18 cellular contexts compared by ENCODE assay signal in genomic region chr7:20064181-20064970, GRCh38.
DNase-seq lines count a peak whose midpoint lies in the region; ATAC-seq, FAIRE-seq and TF ChIP-seq lines count a peak whose summit lies in the region.
"Had no signal": no experiment of that assay in that cellular context is flagged by ENCODE, and none has a peak within 500 bp of the region (broad histone marks: within the 10 kb centered on the region; RNA-seq: fewer than 3 reads in every experiment).

No MANE protein-coding gene starts in this region.

- H3K4me3 ChIP-seq in right atrium auricular region = no peak overlapping the region
- H3K4me3 ChIP-seq: dorsolateral prefrontal cortex, left ventricle myocardium inferior, SJCRH30, spleen, thyroid gland had no signal

- no peaks in the 10 kb centered on the region for H3K36me3 ChIP-seq in right atrium auricular region
- H3K36me3 ChIP-seq: left ventricle myocardium inferior, SJCRH30, spleen, thyroid gland, WERI-Rb-1 had no signal

- no peak for ATAC-seq in foreskin keratinocyte
- ATAC-seq in HG03457 (IDR thresholded peaks at IDR 0.05; ENCODE audit: unreplicated experiment) = no peak

- H3K27me3 ChIP-seq in foreskin keratinocyte (no peaks in the 10 kb centered on the region), right atrium auricular region (no peaks in the 10 kb centered on the region)
- H3K27me3 ChIP-seq: dorsolateral prefrontal cortex, SJCRH30, spleen, thyroid gland had no signal

- no peaks in the 10 kb centered on the region for H3K4me1 ChIP-seq in foreskin keratinocyte
- no peaks in the 10 kb centered on the region for H3K4me1 ChIP-seq in right atrium auricular region
- H3K4me1 ChIP-seq: thyroid gland had no signal

- H3K9me3 ChIP-seq in right atrium auricular region = peaks cover 0 to 11% of the 10 kb centered on the region in 2 donors
- H3K9me3 ChIP-seq: thyroid gland had no signal

- H3K27ac ChIP-seq in foreskin keratinocyte = no peak overlapping the region
- no peak overlapping the region for H3K27ac ChIP-seq in right atrium auricular region
- H3K27ac ChIP-seq: dorsolateral prefrontal cortex, left ventricle myocardium inferior, SJCRH30, spleen, thyroid gland, WERI-Rb-1 had no signal

- TF ChIP-seq CTCF in foreskin keratinocyte (conservative IDR thresholded peaks at IDR 0.05) (no peak), right atrium auricular region (IDR thresholded peaks at IDR 0.05) (no peak)

- DNase-seq in NCI-H446 (lab: John Stamatoyannopoulos, UW) (peak; percentile 5 to 37), NCI-H446 treated with DMSO at 0.1 percent for 48 hours (lab: John Stamatoyannopoulos, UW) (no peak), RPMI7951 (ENCODE audit: low read depth) (peak; percentile 93), foreskin keratinocyte (peak; percentile 12 to 29), urothelium cell line (ENCODE audit: low spot score) (peak; percentile 9), right atrium auricular region (ENCODE audit: low spot score) (no peak)
- DNase-seq in stimulated activated CD4-positive, alpha-beta T cell treated with anti-CD3 and anti-CD28 coated beads, Interleukin-2, amount 100 ng/mL, for 24 hours = no peak
- DNase-seq: 8988T, Calu3, dorsolateral prefrontal cortex, left ventricle myocardium inferior, NCI-H526 treated with DMSO at 0.1 percent for 48 hours, nephron progenitor cell, spleen, thyroid gland, WERI-Rb-1 had no signal

- FAIRE-seq in urothelium cell line (lab: Jason Lieb, UNC) = no peak

Comparison
In these comparisons a context has a peak if more than half of its experiments do, and no peak if none do; other contexts are left out.
1. DNase-seq: peak in NCI-H446 (2 of 2), RPMI7951 (single experiment), foreskin keratinocyte (2 of 2) and urothelium cell line (single experiment); none in NCI-H446 treated with DMSO at 0.1 percent for 48 hours (single experiment), right atrium auricular region (single experiment) and stimulated activated CD4-positive, alpha-beta T cell treated with anti-CD3 and anti-CD28 coated beads, Interleukin-2, amount 100 ng/mL, for 24 hours (0 of 2).